ENCODE assay signal across 1 cellular context in genomic region chr2:206713770-206714169, GRCh38.
A peak's percentile ranks its signal among the peaks of the same experiment; 100 is the strongest.
TF ChIP-seq lines count a peak whose summit lies in the region.

No MANE protein-coding gene starts in this region.

TF ChIP-seq in GM12878, 131 proteins besides CTCF, POLR2A, EP300 and RAD21:
- TF ChIP-seq CREM (IDR thresholded peaks at IDR 0.05; ENCODE audit: low read depth) (no peak), RFX5 (IDR thresholded peaks at IDR 0.05; ENCODE audit: low read depth, low read length) (no peak), SREBF1 (IDR thresholded peaks at IDR 0.05; ENCODE audit: low read length) (no peak), RUNX3 (IDR thresholded peaks at IDR 0.05; ENCODE audit: low read length) (0 out of 2 replicates have a peak, but pooled peaks have one; percentile 32), NRF1 (conservative IDR thresholded peaks at IDR 0.05; ENCODE audit: low read depth, low read length) (no peak), JUNB (IDR thresholded peaks at IDR 0.05) (peak; percentile 49), ZNF24 (IDR thresholded peaks at IDR 0.05) (peak; percentile 65; the same call in 1 of the 2 replicates), RELB (IDR thresholded peaks at IDR 0.05; ENCODE audit: low read depth) (no peak), PAX5 (IDR thresholded peaks at IDR 0.05; ENCODE audit: borderline replicate concordance, low read depth, low read length) (no peak), ETV6 (conservative IDR thresholded peaks at IDR 0.05 in 1 of 2, IDR thresholded peaks at IDR 0.05 in 1 of 2; ENCODE audit: borderline replicate concordance in 1 of 2, low read depth in 1 of 2) (peak in 1 of 2 experiments; percentile 45; a peak in 1 of 4 replicates), NR2C2 (IDR thresholded peaks at IDR 0.05; ENCODE audit: borderline replicate concordance, control insufficient read depth, insufficient read length, low read depth) (no peak), IKZF1 (conservative IDR thresholded peaks at IDR 0.05) (0 out of 2 replicates have a peak, but pooled peaks have one; percentile 10), SPI1 (IDR thresholded peaks at IDR 0.05; ENCODE audit: borderline replicate concordance, insufficient read depth, low read depth, low read length) (peak; percentile 59; the same call in 1 of the 2 replicates), ZBTB40 (IDR thresholded peaks at IDR 0.05; ENCODE audit: borderline replicate concordance) (no peak)
